In the genomic region with DNA sequence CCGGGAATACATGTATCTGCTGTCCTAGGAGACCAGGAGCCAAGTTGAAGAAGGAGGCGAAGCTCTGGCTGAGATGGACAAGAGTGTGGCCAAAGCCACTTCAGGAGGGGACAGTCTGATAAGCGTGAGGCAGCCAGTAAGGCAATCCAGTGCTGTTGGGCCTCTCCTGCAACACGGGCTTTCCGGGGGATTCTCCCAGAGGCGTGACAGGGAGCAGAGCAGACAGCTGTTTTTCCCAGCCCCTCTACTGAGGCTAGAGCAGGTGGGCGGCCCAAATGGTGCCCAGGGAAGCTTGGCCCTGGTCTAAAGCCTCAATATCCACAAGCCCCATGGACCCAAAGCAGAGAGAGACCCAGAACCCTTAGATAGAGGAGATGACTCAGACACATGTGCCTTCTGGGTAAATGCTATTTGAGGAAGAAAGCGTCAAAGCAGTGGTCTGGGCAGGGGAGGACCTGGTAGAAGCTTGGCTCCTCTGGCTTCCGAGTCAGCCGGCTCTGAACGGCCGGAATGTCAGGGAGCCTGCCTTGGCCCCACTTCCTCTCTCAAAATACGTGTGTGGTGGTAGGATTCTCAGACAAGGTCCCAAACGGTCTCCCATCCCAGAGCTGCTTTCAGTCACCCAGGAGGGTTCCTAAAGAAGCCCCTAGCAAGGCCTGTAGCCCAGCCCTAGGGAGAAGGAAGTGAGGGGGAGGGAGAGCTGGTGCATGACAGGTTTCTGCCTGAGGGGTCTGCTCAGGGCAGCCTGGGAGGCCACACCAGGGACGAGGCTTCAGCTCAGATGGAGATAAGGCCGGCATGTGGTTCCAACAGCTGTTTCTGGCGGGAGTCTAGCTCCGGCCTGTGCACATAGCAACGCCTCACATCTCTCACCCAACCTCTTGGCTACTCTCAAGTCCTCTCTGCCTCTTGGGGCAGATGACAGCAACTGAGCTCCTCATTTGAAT, we compare ENCODE assay signal across 1 cellular context.
TF ChIP-seq lines count a peak whose summit lies in the region.

No MANE protein-coding gene starts in this region.

TF ChIP-seq in H1, 55 proteins besides CTCF, POLR2A, EP300 and RAD21:
- TF ChIP-seq HDAC2 (IDR thresholded peaks at IDR 0.05; ENCODE audit: borderline replicate concordance in 1 of 2, low read depth in 2 of 2, low read length in 2 of 2) (no peak), RFX5 (IDR thresholded peaks at IDR 0.05; ENCODE audit: borderline replicate concordance, low read depth, low read length) (no peak), ASH2L (IDR thresholded peaks at IDR 0.05; ENCODE audit: low read length) (no peak), BACH1 (IDR thresholded peaks at IDR 0.05; ENCODE audit: low read length) (no peak), SIRT6 (IDR thresholded peaks at IDR 0.05; ENCODE audit: low read length) (no peak), RNF2 (IDR thresholded peaks at IDR 0.05; ENCODE audit: borderline replicate concordance, low read depth, low read length, missing control alignments, poor library complexity, severe bottlenecking) (no peak), SP2 (IDR thresholded peaks at IDR 0.05; ENCODE audit: low read length) (no peak), PHF8 (conservative IDR thresholded peaks at IDR 0.05; ENCODE audit: low read depth, low read length) (no peak), EZH2 (IDR thresholded peaks at IDR 0.05; ENCODE audit: low read depth, low read length, severe bottlenecking) (no peak), ZNF274 (IDR thresholded peaks at IDR 0.05; ENCODE audit: borderline replicate concordance, extremely low read depth, low read length) (no peak), NANOG (IDR thresholded peaks at IDR 0.05; ENCODE audit: insufficient read depth, low read depth, low read length, poor library complexity, severe bottlenecking) (no peak), TAF1 (IDR thresholded peaks at IDR 0.05; ENCODE audit: low read depth, low read length) (no peak), BCL11A (IDR thresholded peaks at IDR 0.05; ENCODE audit: low read depth in 2 of 2, low read length in 2 of 2) (no peak), SUZ12 (IDR thresholded peaks at IDR 0.05; ENCODE audit: low read length) (no peak), YY1 (IDR thresholded peaks at IDR 0.05; ENCODE audit: low read depth, low read length) (no peak), NRF1 (IDR thresholded peaks at IDR 0.05; ENCODE audit: low read depth, low read length) (no peak), CHD1 (IDR thresholded peaks at IDR 0.05; ENCODE audit: low read depth, low read length) (no peak), SAP30 (IDR thresholded peaks at IDR 0.05; ENCODE audit: insufficient read depth, insufficient replicate concordance, low read length) (no peak)
- TF ChIP-seq, protein P1, sequence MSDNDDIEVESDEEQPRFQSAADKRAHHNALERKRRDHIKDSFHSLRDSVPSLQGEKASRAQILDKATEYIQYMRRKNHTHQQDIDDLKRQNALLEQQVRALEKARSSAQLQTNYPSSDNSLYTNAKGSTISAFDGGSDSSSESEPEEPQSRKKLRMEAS (IDR thresholded peaks at IDR 0.05), result no peak
- TF ChIP-seq, protein P2, sequence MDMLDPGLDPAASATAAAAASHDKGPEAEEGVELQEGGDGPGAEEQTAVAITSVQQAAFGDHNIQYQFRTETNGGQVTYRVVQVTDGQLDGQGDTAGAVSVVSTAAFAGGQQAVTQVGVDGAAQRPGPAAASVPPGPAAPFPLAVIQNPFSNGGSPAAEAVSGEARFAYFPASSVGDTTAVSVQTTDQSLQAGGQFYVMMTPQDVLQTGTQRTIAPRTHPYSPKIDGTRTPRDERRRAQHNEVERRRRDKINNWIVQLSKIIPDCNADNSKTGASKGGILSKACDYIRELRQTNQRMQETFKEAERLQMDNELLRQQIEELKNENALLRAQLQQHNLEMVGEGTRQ (IDR thresholded peaks at IDR 0.05; ENCODE audit: low read length), result no peak
